Comparison of ENCODE assay signal across 9 cellular contexts in the genomic region with DNA sequence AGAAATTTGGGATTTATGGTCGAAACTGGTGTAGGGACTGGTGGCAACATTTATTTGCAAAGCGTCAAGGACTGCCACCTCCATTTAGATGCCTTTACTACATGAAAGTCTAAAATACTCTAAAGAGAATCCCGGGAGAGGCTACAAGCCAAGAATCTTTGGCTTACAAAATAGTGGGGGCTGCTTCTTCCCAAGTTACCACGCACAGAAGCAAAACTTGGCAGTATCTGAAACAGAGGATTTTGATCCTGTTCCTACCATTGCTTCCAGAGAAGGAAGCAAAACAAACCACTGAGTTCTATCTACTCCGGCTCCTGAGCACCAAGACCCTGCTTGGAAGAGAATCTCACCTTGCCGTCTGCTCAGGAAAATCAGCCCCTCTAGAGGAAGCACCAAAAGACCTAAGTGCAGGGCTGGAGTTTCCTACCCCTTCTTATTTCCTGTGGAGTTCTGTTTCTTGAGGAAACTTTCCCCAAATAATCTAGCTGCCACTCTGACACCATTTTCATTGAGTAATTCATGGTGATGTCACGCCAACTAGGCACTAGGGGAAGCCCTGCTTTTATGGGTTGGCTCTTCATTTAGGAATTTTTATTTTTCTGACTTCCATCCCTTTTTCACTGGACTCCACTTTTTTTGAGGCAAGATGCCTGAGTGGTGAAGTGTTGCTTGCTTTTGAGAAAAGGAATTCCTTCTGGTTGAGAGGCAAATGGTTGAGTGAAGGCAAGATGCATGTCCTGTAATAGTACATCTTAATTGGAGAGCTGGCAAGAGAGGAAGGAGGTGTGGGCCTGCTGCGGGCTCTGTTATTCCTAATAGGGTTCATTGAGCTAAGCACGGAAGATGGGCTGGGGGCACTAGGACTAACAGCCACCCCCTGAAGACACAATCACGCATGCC. TPM values are rescaled to one million over a fixed set of nuclear protein-coding genes. Genes with fewer than 3 reads are reported as not detected.
DNase-seq lines count a peak whose midpoint lies in the region; ATAC-seq lines count a peak whose summit lies in the region.
"Had no signal": no experiment of that assay in that cellular context is flagged by ENCODE, and none has a peak within 500 bp of the region (broad histone marks: within the 10 kb centered on the region; RNA-seq: fewer than 3 reads in every experiment).

No MANE protein-coding gene starts in this region.

- H3K27ac ChIP-seq in skeletal muscle tissue (ENCODE audit: low read depth, low read length), result peak overlapping the region; percentile 56
- H3K27ac ChIP-seq: cardiac muscle cell had no signal

- peak overlapping the region; percentile 89 for H3K27ac Mint-ChIP-seq in T-helper 1 cell treated with Interleukin-12 subunit alpha and Interleukin-12 subunit beta and Interleukin-4 antibody, amounts not matched to agents 30 μg/mL and 1 μg/mL, for 36 hours
- peak overlapping the region; percentile 100 for H3K27ac Mint-ChIP-seq in T-helper 17 cell

- peak overlapping the region; percentile 68 for H3K4me3 Mint-ChIP-seq in T-helper 1 cell treated with Interleukin-12 subunit alpha and Interleukin-12 subunit beta and Interleukin-4 antibody, amounts not matched to agents 30 μg/mL and 1 μg/mL, for 36 hours
- peak overlapping the region; percentile 81 for H3K4me3 Mint-ChIP-seq in T-helper 17 cell

- DNase-seq in T-helper 1 cell, result no peak
- peak in 1 of 3 donors; percentile 17 for DNase-seq in T-helper 17 cell
- peak; percentile 96 for DNase-seq in fibroblast of peridontal ligament (ENCODE audit: extremely low read depth)
- DNase-seq in H7, result no peak
- no peak for DNase-seq in hypothalamus (lab: John Stamatoyannopoulos, UW)
- no peak for DNase-seq in NCI-H82 (lab: John Stamatoyannopoulos, UW)

- H3K9me3 ChIP-seq in T-helper 17 cell (ENCODE audit: control insufficient read depth, low read length, poor library complexity, severe bottlenecking) (no peaks in the 10 kb centered on the region), skeletal muscle tissue (ENCODE audit: control insufficient read depth in 3 of 3, low read length in 3 of 3) (no peaks in the 10 kb centered on the region)

- no peaks in the 10 kb centered on the region for H3K9me3 Mint-ChIP-seq in T-helper 1 cell treated with Interleukin-12 subunit alpha and Interleukin-12 subunit beta and Interleukin-4 antibody, amounts not matched to agents 30 μg/mL and 1 μg/mL, for 36 hours

- H3K36me3 Mint-ChIP-seq in T-helper 1 cell treated with Interleukin-12 subunit alpha and Interleukin-12 subunit beta and Interleukin-4 antibody, amounts not matched to agents 30 μg/mL and 1 μg/mL, for 36 hours (ENCODE audit: low read depth), result no peaks in the 10 kb centered on the region
- H3K36me3 Mint-ChIP-seq in T-helper 17 cell (ENCODE audit: low read depth), result no peaks in the 10 kb centered on the region

- H3K36me3 ChIP-seq in skeletal muscle tissue (ENCODE audit: control insufficient read depth in 3 of 3, insufficient read depth in 3 of 3, low read length in 3 of 3) (no peaks in the 10 kb centered on the region), H7 (replicated peaks; ENCODE audit: control insufficient read depth, insufficient read depth, low read length) (no peaks in the 10 kb centered on the region)
- H3K36me3 ChIP-seq: cardiac muscle cell had no signal

- H3K27me3 Mint-ChIP-seq in T-helper 1 cell treated with Interleukin-12 subunit alpha and Interleukin-12 subunit beta and Interleukin-4 antibody, amounts not matched to agents 30 μg/mL and 1 μg/mL, for 36 hours (ENCODE audit: low read depth), result no peaks in the 10 kb centered on the region
- H3K27me3 Mint-ChIP-seq in T-helper 17 cell, result no peaks in the 10 kb centered on the region

- H3K4me3 ChIP-seq in skeletal muscle tissue (ENCODE audit: low read length in 3 of 3) (peak overlapping the region; percentile 10 to 60 (median 49)), H7 (ENCODE audit: insufficient read depth, low read depth, low read length) (no peak overlapping the region)
- H3K4me3 ChIP-seq: cardiac muscle cell had no signal

- H3K9ac ChIP-seq in skeletal muscle tissue (ENCODE audit: low read depth in 1 of 3, low read length in 3 of 3), result peak overlapping the region in 2 of 3 donors; percentile 26 to 27

- H3K27me3 ChIP-seq in skeletal muscle tissue (ENCODE audit: control insufficient read depth in 3 of 3, insufficient read depth in 3 of 3, low read length in 3 of 3) (peaks cover 0 to 16% (median 4%) of the 10 kb centered on the region in 3 donors), H7 (ENCODE audit: control insufficient read depth, insufficient read depth, low read length) (peaks cover 6% of the 10 kb centered on the region; the same call in 1 of the 2 replicates)
- H3K27me3 ChIP-seq: cardiac muscle cell had no signal

- H3K4me1 ChIP-seq in skeletal muscle tissue (ENCODE audit: control insufficient read depth in 3 of 3, insufficient read depth in 3 of 3, low read length in 3 of 3), result peaks cover 13 to 24% (median 19%) of the 10 kb centered on the region in 3 donors

- peaks cover 78% of the 10 kb centered on the region for H3K4me1 Mint-ChIP-seq in T-helper 1 cell treated with Interleukin-12 subunit alpha and Interleukin-12 subunit beta and Interleukin-4 antibody, amounts not matched to agents 30 μg/mL and 1 μg/mL, for 36 hours (ENCODE audit: low read depth)
- H3K4me1 Mint-ChIP-seq in T-helper 17 cell, result peaks cover 75% of the 10 kb centered on the region

- peak; percentile 6 for ATAC-seq in T-helper 17 cell

RNA-seq across cellular contexts. Expression of gene EML4, which starts 36.8 kb away (rescaled TPM):
- 100 to 1,000 TPM; 292 to 348 TPM for total RNA-seq in T-helper 17 cell
- 32.9 TPM for total RNA-seq in skeletal muscle tissue
- 61.1 and 90.4 TPM in 2 replicates for total RNA-seq in H7 (2014; rRNA removed; shearing (Covaris generic))
